ENCODE assay signal across 1 cellular context in genomic region chr9:36190388-36191289, GRCh38.
A peak's percentile ranks its signal among the peaks of the same experiment; 100 is the strongest.
TF ChIP-seq lines count a peak whose summit lies in the region.

CLTA (plus strand) TSS chr9:36190921; CDS start chr9:36191057, 136 bp downstream.

TF ChIP-seq in K562, 482 proteins besides CTCF, POLR2A, EP300 and RAD21 (continued from another document):
- TF ChIP-seq, protein P1, sequence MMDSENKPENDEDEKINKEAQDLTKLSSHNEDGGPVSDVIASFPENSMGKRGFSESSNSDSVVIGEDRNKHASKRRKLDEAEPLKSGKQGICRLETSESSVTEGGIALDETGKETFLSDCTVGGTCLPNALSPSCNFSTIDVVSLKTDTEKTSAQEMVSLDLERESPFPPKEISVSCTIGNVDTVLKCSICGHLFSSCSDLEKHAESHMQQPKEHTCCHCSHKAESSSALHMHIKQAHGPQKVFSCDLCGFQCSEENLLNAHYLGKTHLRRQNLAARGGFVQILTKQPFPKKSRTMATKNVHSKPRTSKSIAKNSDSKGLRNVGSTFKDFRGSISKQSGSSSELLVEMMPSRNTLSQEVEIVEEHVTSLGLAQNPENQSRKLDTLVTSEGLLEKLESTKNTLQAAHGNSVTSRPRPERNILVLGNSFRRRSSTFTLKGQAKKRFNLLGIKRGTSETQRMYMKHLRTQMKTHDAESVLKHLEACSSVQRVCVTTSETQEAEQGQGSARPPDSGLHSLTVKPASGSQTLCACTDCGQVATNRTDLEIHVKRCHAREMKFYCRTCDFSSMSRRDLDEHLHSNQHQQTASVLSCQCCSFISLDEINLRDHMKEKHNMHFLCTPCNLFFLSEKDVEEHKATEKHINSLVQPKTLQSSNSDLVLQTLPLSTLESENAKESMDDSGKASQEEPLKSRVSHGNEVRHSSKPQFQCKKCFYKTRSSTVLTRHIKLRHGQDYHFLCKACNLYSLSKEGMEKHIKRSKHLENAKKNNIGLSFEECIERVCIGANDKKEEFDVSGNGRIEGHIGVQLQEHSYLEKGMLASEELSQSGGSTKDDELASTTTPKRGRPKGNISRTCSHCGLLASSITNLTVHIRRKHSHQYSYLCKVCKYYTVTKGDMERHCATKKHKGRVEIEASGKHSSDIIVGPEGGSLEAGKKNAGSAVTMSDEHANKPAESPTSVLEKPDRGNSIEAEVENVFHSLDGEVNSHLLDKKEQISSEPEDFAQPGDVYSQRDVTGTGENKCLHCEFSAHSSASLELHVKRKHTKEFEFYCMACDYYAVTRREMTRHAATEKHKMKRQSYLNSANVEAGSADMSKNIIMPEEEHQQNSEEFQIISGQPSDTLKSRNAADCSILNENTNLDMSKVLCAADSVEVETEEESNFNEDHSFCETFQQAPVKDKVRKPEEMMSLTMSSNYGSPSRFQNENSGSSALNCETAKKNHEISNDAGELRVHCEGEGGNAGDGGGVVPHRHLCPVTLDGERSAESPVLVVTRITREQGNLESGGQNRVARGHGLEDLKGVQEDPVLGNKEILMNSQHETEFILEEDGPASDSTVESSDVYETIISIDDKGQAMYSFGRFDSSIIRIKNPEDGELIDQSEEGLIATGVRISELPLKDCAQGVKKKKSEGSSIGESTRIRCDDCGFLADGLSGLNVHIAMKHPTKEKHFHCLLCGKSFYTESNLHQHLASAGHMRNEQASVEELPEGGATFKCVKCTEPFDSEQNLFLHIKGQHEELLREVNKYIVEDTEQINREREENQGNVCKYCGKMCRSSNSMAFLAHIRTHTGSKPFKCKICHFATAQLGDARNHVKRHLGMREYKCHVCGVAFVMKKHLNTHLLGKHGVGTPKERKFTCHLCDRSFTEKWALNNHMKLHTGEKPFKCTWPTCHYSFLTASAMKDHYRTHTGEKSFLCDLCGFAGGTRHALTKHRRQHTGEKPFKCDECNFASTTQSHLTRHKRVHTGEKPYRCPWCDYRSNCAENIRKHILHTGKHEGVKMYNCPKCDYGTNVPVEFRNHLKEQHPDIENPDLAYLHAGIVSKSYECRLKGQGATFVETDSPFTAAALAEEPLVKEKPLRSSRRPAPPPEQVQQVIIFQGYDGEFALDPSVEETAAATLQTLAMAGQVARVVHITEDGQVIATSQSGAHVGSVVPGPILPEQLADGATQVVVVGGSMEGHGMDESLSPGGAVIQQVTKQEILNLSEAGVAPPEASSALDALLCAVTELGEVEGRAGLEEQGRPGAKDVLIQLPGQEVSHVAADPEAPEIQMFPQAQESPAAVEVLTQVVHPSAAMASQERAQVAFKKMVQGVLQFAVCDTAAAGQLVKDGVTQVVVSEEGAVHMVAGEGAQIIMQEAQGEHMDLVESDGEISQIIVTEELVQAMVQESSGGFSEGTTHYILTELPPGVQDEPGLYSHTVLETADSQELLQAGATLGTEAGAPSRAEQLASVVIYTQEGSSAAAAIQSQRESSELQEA (IDR thresholded peaks at IDR 0.05; ENCODE audit: low read depth), result no peak
- TF ChIP-seq NELFE (IDR thresholded peaks at IDR 0.05; ENCODE audit: insufficient read depth, insufficient read length) (no peak), ZNF584 (CRISPR knock-in tag; IDR thresholded peaks at IDR 0.05; ENCODE audit: low read depth) (no peak), KLF10 (CRISPR knock-in tag; IDR thresholded peaks at IDR 0.05) (no peak), ZNF324 (CRISPR knock-in tag; IDR thresholded peaks at IDR 0.05) (no peak), ZNF589 (CRISPR knock-in tag; IDR thresholded peaks at IDR 0.05; ENCODE audit: low read depth) (no peak), HNRNPLL (IDR thresholded peaks at IDR 0.05; ENCODE audit: low read depth, low read length, poor library complexity, severe bottlenecking) (no peak), ZNF436 (CRISPR knock-in tag; IDR thresholded peaks at IDR 0.05) (no peak), CLOCK (CRISPR knock-in tag; IDR thresholded peaks at IDR 0.05; ENCODE audit: borderline replicate concordance) (no peak), CBX5 (IDR thresholded peaks at IDR 0.05; ENCODE audit: borderline replicate concordance, low read depth) (no peak), TFAM (CRISPR knock-in tag; conservative IDR thresholded peaks at IDR 0.05) (no peak), RCOR1 (IDR thresholded peaks at IDR 0.05; ENCODE audit: borderline replicate concordance in 1 of 2, low read depth in 2 of 2, low read length in 2 of 2) (no peak), RAD51 (IDR thresholded peaks at IDR 0.05; ENCODE audit: borderline replicate concordance, low read depth) (peak; percentile 72; the same call in 1 of the 2 replicates), MYNN (IDR thresholded peaks at IDR 0.05) (no peak), MYNN (CRISPR knock-in tag; IDR thresholded peaks at IDR 0.05) (no peak), E4F1 (CRISPR knock-in tag; IDR thresholded peaks at IDR 0.05; ENCODE audit: borderline replicate concordance) (no peak), SIN3B (IDR thresholded peaks at IDR 0.05; ENCODE audit: low read depth) (no peak), SREBF1 (IDR thresholded peaks at IDR 0.05; ENCODE audit: borderline replicate concordance, low read depth, low read length) (no peak), ELK1 (CRISPR knock-in tag; IDR thresholded peaks at IDR 0.05) (no peak), KAT7 (CRISPR knock-in tag; IDR thresholded peaks at IDR 0.05; ENCODE audit: borderline replicate concordance) (no peak), SMARCE1 (IDR thresholded peaks at IDR 0.05) (no peak), ZBTB8A (IDR thresholded peaks at IDR 0.05; ENCODE audit: partially characterized antibody) (no peak), GABPA (tag; conservative IDR thresholded peaks at IDR 0.05; ENCODE audit: low read depth) (peak; percentile 91)
- TF ChIP-seq, protein P2, sequence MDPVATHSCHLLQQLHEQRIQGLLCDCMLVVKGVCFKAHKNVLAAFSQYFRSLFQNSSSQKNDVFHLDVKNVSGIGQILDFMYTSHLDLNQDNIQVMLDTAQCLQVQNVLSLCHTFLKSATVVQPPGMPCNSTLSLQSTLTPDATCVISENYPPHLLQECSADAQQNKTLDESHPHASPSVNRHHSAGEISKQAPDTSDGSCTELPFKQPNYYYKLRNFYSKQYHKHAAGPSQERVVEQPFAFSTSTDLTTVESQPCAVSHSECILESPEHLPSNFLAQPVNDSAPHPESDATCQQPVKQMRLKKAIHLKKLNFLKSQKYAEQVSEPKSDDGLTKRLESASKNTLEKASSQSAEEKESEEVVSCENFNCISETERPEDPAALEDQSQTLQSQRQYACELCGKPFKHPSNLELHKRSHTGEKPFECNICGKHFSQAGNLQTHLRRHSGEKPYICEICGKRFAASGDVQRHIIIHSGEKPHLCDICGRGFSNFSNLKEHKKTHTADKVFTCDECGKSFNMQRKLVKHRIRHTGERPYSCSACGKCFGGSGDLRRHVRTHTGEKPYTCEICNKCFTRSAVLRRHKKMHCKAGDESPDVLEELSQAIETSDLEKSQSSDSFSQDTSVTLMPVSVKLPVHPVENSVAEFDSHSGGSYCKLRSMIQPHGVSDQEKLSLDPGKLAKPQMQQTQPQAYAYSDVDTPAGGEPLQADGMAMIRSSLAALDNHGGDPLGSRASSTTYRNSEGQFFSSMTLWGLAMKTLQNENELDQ (CRISPR knock-in tag; IDR thresholded peaks at IDR 0.05; ENCODE audit: borderline replicate concordance), result no peak
- TF ChIP-seq, protein P3, sequence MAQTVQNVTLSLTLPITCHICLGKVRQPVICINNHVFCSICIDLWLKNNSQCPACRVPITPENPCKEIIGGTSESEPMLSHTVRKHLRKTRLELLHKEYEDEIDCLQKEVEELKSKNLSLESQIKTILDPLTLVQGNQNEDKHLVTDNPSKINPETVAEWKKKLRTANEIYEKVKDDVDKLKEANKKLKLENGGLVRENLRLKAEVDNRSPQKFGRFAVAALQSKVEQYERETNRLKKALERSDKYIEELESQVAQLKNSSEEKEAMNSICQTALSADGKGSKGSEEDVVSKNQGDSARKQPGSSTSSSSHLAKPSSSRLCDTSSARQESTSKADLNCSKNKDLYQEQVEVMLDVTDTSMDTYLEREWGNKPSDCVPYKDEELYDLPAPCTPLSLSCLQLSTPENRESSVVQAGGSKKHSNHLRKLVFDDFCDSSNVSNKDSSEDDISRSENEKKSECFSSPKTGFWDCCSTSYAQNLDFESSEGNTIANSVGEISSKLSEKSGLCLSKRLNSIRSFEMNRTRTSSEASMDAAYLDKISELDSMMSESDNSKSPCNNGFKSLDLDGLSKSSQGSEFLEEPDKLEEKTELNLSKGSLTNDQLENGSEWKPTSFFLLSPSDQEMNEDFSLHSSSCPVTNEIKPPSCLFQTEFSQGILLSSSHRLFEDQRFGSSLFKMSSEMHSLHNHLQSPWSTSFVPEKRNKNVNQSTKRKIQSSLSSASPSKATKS (CRISPR knock-in tag; IDR thresholded peaks at IDR 0.05), result no peak
- TF ChIP-seq, protein P4, sequence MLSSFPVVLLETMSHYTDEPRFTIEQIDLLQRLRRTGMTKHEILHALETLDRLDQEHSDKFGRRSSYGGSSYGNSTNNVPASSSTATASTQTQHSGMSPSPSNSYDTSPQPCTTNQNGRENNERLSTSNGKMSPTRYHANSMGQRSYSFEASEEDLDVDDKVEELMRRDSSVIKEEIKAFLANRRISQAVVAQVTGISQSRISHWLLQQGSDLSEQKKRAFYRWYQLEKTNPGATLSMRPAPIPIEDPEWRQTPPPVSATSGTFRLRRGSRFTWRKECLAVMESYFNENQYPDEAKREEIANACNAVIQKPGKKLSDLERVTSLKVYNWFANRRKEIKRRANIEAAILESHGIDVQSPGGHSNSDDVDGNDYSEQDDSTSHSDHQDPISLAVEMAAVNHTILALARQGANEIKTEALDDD (IDR thresholded peaks at IDR 0.05), result no peak
